11 cellular contexts compared by ENCODE assay signal in the genomic region with DNA sequence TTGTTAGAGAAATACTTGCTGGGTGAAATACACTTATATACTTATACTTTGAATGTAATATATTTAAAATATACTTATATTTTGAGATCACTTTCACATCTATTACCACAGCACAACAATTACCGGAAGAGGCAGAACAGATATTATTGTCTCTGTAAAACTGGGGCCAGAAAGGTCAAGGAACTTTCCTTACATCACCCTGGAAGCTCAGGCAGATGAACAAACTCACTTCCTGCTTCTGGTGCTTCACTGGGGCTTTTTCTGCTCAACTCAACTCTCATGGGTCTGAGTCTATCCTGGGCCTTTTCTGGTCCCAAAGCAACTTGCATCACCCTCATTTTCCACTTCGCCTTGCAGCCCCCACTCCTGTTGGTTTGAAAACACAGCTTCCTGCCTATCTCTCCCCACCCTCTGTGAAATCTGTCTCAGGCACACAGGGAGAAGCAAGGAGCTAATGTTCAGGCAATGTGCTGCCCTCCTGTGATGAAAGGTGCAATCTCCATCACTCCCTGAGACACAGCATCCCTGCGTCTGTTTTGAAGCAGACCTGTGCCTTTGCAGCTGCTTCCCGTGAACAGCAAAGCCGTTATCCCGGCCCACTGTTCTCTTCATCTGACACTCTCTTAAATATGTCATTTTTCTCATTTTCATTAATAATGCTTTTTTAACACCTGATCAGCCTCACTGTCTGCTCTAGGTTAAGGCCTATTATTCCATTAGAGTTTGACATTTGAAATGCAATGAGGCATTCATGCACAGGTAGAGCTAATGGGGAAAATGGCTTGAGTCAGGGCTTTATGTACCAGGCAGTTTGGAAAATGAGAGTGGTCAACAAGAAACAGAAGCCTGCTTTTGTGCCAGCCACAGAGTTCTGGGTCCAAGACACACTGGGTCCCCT.
A peak's percentile ranks its signal among the peaks of the same experiment; 100 is the strongest.
DNase-seq lines count a peak whose midpoint lies in the region; TF ChIP-seq lines count a peak whose summit lies in the region.
"Had no signal": no experiment of that assay in that cellular context is flagged by ENCODE, and none has a peak within 500 bp of the region (broad histone marks: within the 10 kb centered on the region; RNA-seq: fewer than 3 reads in every experiment).

No MANE protein-coding gene starts in this region.

- H3K9me3 Mint-ChIP-seq in CD14-positive monocyte: peaks cover 0 to 13% (median 5%) of the 10 kb centered on the region in 7 donors
- no peaks in the 10 kb centered on the region for H3K9me3 Mint-ChIP-seq in endothelial cell (ENCODE audit: unreplicated experiment)

- H3K27me3 ChIP-seq in osteoblast (ENCODE audit: insufficient read depth, low read length): no peaks in the 10 kb centered on the region
- H3K27me3 ChIP-seq: esophagus squamous epithelium, vagina had no signal

- H3K27me3 Mint-ChIP-seq in CD14-positive monocyte (ENCODE audit: low read depth in 3 of 3) (peaks cover 0 to 1% (median 0%) of the 10 kb centered on the region in 3 donors), endothelial cell (ENCODE audit: unreplicated experiment) (no peaks in the 10 kb centered on the region)

- no peak overlapping the region for H2AFZ ChIP-seq in osteoblast (ENCODE audit: low read length)

- H3K4me1 Mint-ChIP-seq in CD14-positive monocyte (no peaks in the 10 kb centered on the region), endothelial cell (ENCODE audit: unreplicated experiment) (peaks cover 12% of the 10 kb centered on the region)

- H3K36me3 Mint-ChIP-seq in CD14-positive monocyte: no peaks in the 10 kb centered on the region
- H3K36me3 Mint-ChIP-seq in endothelial cell (ENCODE audit: low read depth, unreplicated experiment): no peaks in the 10 kb centered on the region

- no peaks in the 10 kb centered on the region for H4K20me1 ChIP-seq in osteoblast (ENCODE audit: insufficient read depth, low read length)

- H3K4me3 Mint-ChIP-seq in CD14-positive monocyte (no peak overlapping the region), endothelial cell (ENCODE audit: unreplicated experiment) (no peak overlapping the region)

- TF ChIP-seq RAD21 in Ishikawa (IDR thresholded peaks at IDR 0.05; ENCODE audit: low read depth): peak; percentile 31; the same call in 1 of the 2 replicates

- no peaks in the 10 kb centered on the region for H3K79me2 ChIP-seq in osteoblast (ENCODE audit: insufficient read depth, low read length)

- H3K4me2 ChIP-seq in osteoblast (ENCODE audit: insufficient read depth, low read length): no peak overlapping the region

- TF ChIP-seq CTCF in osteoblast (IDR thresholded peaks at IDR 0.05; ENCODE audit: extremely low read depth, low read depth, low read length): no peak
- no peak for TF ChIP-seq CTCF in CD14-positive monocyte (IDR thresholded peaks at IDR 0.05)
- TF ChIP-seq CTCF in endothelial cell (IDR thresholded peaks at IDR 0.05; ENCODE audit: unreplicated experiment): no peak
- TF ChIP-seq CTCF in GM10266 (IDR thresholded peaks at IDR 0.05; ENCODE audit: control insufficient read depth, insufficient read depth, low read depth, missing control alignments): no peak

- H3K9me3 ChIP-seq in osteoblast (ENCODE audit: low read depth, low read length): no peaks in the 10 kb centered on the region
- H3K9me3 ChIP-seq: esophagus squamous epithelium, vagina had no signal

- intact Hi-C loops in CD14-positive monocyte (cut with micrococcal nuclease): no loop called here

- peak; percentile 31 for DNase-seq in NCI-H2171 treated with DMSO at 0.1 percent for 48 hours (lab: John Stamatoyannopoulos, UW)
- DNase-seq in NCI-H2171 (lab: John Stamatoyannopoulos, UW): no peak
- DNase-seq in dermis blood vessel endothelial cell: peak; percentile 8
- DNase-seq in osteoblast (ENCODE audit: insufficient read length, low spot score, missing footprints): peak; percentile 49
- no peak for DNase-seq in CD14-positive monocyte (ENCODE audit: low spot score)
- no peak for DNase-seq in endothelial cell (ENCODE audit: low spot score)
- no peak for DNase-seq in GM10266 (ENCODE audit: extremely low spot score)
- DNase-seq: esophagus squamous epithelium had no signal

- no peaks in the 10 kb centered on the region for H3K36me3 ChIP-seq in osteoblast (ENCODE audit: insufficient read depth, low read length)
- H3K36me3 ChIP-seq: esophagus squamous epithelium, vagina had no signal

- no peaks in the 10 kb centered on the region for H3K4me1 ChIP-seq in osteoblast (ENCODE audit: insufficient read depth, low read length)

- no peak overlapping the region for H3K4me3 ChIP-seq in osteoblast (ENCODE audit: insufficient read depth, low read length)
- H3K4me3 ChIP-seq: esophagus squamous epithelium, lung, vagina had no signal

- no peak overlapping the region for H3K27ac ChIP-seq in osteoblast (ENCODE audit: low read depth, low read length)
- H3K27ac ChIP-seq: esophagus squamous epithelium, vagina had no signal

- H3K27ac Mint-ChIP-seq in CD14-positive monocyte (no peak overlapping the region), endothelial cell (ENCODE audit: unreplicated experiment) (no peak overlapping the region)

- no peak for TF ChIP-seq EP300 in Ishikawa (IDR thresholded peaks at IDR 0.05; ENCODE audit: borderline replicate concordance)

TF ChIP-seq in Ishikawa, 13 proteins besides CTCF, POLR2A, EP300 and RAD21:
- TF ChIP-seq YY1 (IDR thresholded peaks at IDR 0.05; ENCODE audit: low read depth) (no peak), FOXM1 (IDR thresholded peaks at IDR 0.05; ENCODE audit: borderline replicate concordance, low read depth) (no peak), TAF1 (IDR thresholded peaks at IDR 0.05; ENCODE audit: low read depth) (no peak), TCF12 (IDR thresholded peaks at IDR 0.05; ENCODE audit: low read depth) (no peak), TEAD4 (IDR thresholded peaks at IDR 0.05) (no peak), CEBPB (IDR thresholded peaks at IDR 0.05) (no peak), NFIC (IDR thresholded peaks at IDR 0.05) (no peak), EGR1 (IDR thresholded peaks at IDR 0.05) (no peak)
- TF ChIP-seq, protein P1, sequence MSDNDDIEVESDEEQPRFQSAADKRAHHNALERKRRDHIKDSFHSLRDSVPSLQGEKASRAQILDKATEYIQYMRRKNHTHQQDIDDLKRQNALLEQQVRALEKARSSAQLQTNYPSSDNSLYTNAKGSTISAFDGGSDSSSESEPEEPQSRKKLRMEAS (IDR thresholded peaks at IDR 0.05): no peak
- TF ChIP-seq, protein P2, sequence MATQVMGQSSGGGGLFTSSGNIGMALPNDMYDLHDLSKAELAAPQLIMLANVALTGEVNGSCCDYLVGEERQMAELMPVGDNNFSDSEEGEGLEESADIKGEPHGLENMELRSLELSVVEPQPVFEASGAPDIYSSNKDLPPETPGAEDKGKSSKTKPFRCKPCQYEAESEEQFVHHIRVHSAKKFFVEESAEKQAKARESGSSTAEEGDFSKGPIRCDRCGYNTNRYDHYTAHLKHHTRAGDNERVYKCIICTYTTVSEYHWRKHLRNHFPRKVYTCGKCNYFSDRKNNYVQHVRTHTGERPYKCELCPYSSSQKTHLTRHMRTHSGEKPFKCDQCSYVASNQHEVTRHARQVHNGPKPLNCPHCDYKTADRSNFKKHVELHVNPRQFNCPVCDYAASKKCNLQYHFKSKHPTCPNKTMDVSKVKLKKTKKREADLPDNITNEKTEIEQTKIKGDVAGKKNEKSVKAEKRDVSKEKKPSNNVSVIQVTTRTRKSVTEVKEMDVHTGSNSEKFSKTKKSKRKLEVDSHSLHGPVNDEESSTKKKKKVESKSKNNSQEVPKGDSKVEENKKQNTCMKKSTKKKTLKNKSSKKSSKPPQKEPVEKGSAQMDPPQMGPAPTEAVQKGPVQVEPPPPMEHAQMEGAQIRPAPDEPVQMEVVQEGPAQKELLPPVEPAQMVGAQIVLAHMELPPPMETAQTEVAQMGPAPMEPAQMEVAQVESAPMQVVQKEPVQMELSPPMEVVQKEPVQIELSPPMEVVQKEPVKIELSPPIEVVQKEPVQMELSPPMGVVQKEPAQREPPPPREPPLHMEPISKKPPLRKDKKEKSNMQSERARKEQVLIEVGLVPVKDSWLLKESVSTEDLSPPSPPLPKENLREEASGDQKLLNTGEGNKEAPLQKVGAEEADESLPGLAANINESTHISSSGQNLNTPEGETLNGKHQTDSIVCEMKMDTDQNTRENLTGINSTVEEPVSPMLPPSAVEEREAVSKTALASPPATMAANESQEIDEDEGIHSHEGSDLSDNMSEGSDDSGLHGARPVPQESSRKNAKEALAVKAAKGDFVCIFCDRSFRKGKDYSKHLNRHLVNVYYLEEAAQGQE (IDR thresholded peaks at IDR 0.05; ENCODE audit: low read depth): no peak
- TF ChIP-seq, protein P3, sequence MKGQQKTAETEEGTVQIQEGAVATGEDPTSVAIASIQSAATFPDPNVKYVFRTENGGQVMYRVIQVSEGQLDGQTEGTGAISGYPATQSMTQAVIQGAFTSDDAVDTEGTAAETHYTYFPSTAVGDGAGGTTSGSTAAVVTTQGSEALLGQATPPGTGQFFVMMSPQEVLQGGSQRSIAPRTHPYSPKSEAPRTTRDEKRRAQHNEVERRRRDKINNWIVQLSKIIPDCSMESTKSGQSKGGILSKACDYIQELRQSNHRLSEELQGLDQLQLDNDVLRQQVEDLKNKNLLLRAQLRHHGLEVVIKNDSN (IDR thresholded peaks at IDR 0.05): no peak

Comparison
In these comparisons a context has a peak if more than half of its experiments do, and no peak if none do; other contexts are left out.
1. DNase-seq: peak in NCI-H2171 treated with DMSO at 0.1 percent for 48 hours (single experiment), dermis blood vessel endothelial cell (single experiment) and osteoblast (single experiment); none in NCI-H2171 (single experiment), CD14-positive monocyte (single experiment), endothelial cell (single experiment) and GM10266 (single experiment).